ENCODE assay signal across 11 cellular contexts in genomic region chr13:92553470-92554114, GRCh38.
"Had no signal": no experiment of that assay in that cellular context is flagged by ENCODE, and none has a peak within 500 bp of the region (broad histone marks: within the 10 kb centered on the region; RNA-seq: fewer than 3 reads in every experiment).

No MANE protein-coding gene starts in this region.

- H3K9ac ChIP-seq: GM23248 had no signal

- H3K4me2 ChIP-seq: GM23338 had no signal

- H3K27ac Mint-ChIP-seq: GM23338, H9, HFFc6 had no signal

- DNase-seq: GM23248, GOT3, H7, H9, HCEC 1CT, HFFc6 had no signal

- H2AFZ ChIP-seq: GM23248, GM23338 had no signal

- H3K4me1 Mint-ChIP-seq: H9 had no signal

- H3K9me3 ChIP-seq: HAP-1 had no signal

- H3K27ac ChIP-seq: GM23248 had no signal

- H3K36me3 ChIP-seq: HAP-1 had no signal

- H3K4me3 ChIP-seq: GM23248, GM23338, HAP-1 had no signal

- ATAC-seq: GM23338, HCT116 had no signal

- FAIRE-seq: H1, H54 had no signal

- H3K9me3 Mint-ChIP-seq: GM23338, H9 had no signal

- H3K4me3 Mint-ChIP-seq: GM23338, H9, HFFc6 had no signal

- H3K4me1 ChIP-seq: HAP-1 had no signal
